ENCODE assay signal across 20 cellular contexts in genomic region chr2:131521961-131522781, GRCh38. TPM values are rescaled to one million over a fixed set of nuclear protein-coding genes. Genes with fewer than 3 reads are reported as not detected.
DNase-seq lines count a peak whose midpoint lies in the region; ATAC-seq and TF ChIP-seq lines count a peak whose summit lies in the region.
"Had no signal": no experiment of that assay in that cellular context is flagged by ENCODE, and none has a peak within 500 bp of the region (broad histone marks: within the 10 kb centered on the region; RNA-seq: fewer than 3 reads in every experiment).

No MANE protein-coding gene starts in this region.

- no peak for TF ChIP-seq POLR2A in spleen (IDR thresholded peaks at IDR 0.05)

- DNase-seq in NCI-H82 (lab: John Stamatoyannopoulos, UW) (peak; percentile 29), NCI-H82 treated with DMSO at 0.1 percent for 48 hours (lab: John Stamatoyannopoulos, UW; ENCODE audit: unreplicated experiment) (no peak), RPMI7951 (ENCODE audit: low read depth) (peak; percentile 13), iPS DF 6.9 (ENCODE audit: low read depth, low spot score) (peak; percentile 18), spleen (peak; percentile 76), NOMO-1 (lab: John Stamatoyannopoulos, UW; ENCODE audit: unreplicated experiment in 2 of 2) (no peak), globus pallidus (ENCODE audit: low spot score) (no peak)
- DNase-seq: activated CD8-positive, alpha-beta T cell treated with anti-CD3 and anti-CD28 coated beads for 36 hours; amniotic stem cell; NCI-H1436; NCI-H446; stimulated activated CD4-positive, alpha-beta T cell treated with anti-CD3 and anti-CD28 coated beads, Interleukin-4, amount 100 ng/mL, for 1 hour had no signal

- H3K4me1 ChIP-seq in iPS DF 6.9 (ENCODE audit: control insufficient read depth, insufficient read depth, low read length) (peaks cover 2% of the 10 kb centered on the region; the same call in 1 of the 2 replicates), spleen (peaks cover 0 to 1% (median under 1%) of the 10 kb centered on the region in 6 donors)

- H3K36me3 ChIP-seq in iPS DF 6.9 (ENCODE audit: control insufficient read depth, insufficient read depth, low read length) (peaks cover 16% of the 10 kb centered on the region), spleen (peaks cover 0 to 45% (median 29%) of the 10 kb centered on the region in 6 donors)

- H3K27me3 ChIP-seq in iPS DF 6.9 (ENCODE audit: control insufficient read depth, insufficient read depth, low read length) (no peaks in the 10 kb centered on the region), spleen (replicated peaks in 1 of 7) (peaks cover 0 to 2% (median 0%) of the 10 kb centered on the region in 7 donors)
- H3K27me3 ChIP-seq: tibial nerve had no signal

- TF ChIP-seq CTCF in spleen (IDR thresholded peaks at IDR 0.05 in 8 of 11, conservative IDR thresholded peaks at IDR 0.05 in 3 of 11) = no peak

- H3K4me3 ChIP-seq in iPS DF 6.9 (ENCODE audit: low read length) = no peak overlapping the region
- H3K4me3 ChIP-seq in spleen = no peak overlapping the region
- H3K4me3 ChIP-seq: tibial nerve had no signal

- WGBS in iPS DF 6.9 (ENCODE audit: insufficient coverage, insufficient read length) = no CpG with 5 or more reads among the region's 20 CpGs
- 86 to 95% (median 90%) methylated on average over 20 of the region's 20 CpGs for WGBS in spleen, 5 donors

- H3K27ac ChIP-seq in iPS DF 6.9 (ENCODE audit: low read length) (no peak overlapping the region), spleen (no peak overlapping the region)
- H3K27ac ChIP-seq: HL-60, neutrophil, tibial nerve, VCaP had no signal

- intact Hi-C loops in spleen (cut with DNase I; ENCODE audit: low total_unique reads) = no loop called here

- no peak for ATAC-seq in HG02981 (IDR thresholded peaks at IDR 0.05; ENCODE audit: unreplicated experiment)
- ATAC-seq: activated CD8-positive, alpha-beta T cell treated with anti-CD3 and anti-CD28 coated beads for 36 hours had no signal

- no peaks in the 10 kb centered on the region for H3K9me3 ChIP-seq in iPS DF 6.9 (ENCODE audit: control insufficient read depth, insufficient read depth, low read length)
- H3K9me3 ChIP-seq in spleen = no peaks in the 10 kb centered on the region
- H3K9me3 ChIP-seq: neutrophil, tibial nerve had no signal

RNA-seq across cellular contexts. Expression of gene CCDC74A, which starts 5.5 kb away (rescaled TPM):
- 33.9 and 41.9 TPM in 2 replicates for total RNA-seq in RPMI7951 (2014; rRNA removed; shearing (Covaris generic))
- 1 to 10 TPM in 4 of 7 donors, under 1 TPM in 3; 0.44 to 3.7 (median 1.0) TPM for total RNA-seq in spleen
- polyA plus RNA-seq in spleen = 1 to 10 TPM in 2 of 3 donors, under 1 TPM in 1; 0.77 to 1.2 (median 1.2) TPM

RNA-seq across cellular contexts. Expression of gene MZT2A, which starts 30.0 kb away (rescaled TPM):
- 86.9 and 137 TPM in 2 replicates for total RNA-seq in RPMI7951 (2014; rRNA removed; shearing (Covaris generic))
- 10 to 100 TPM; 23.7 to 70.6 (median 38.4) TPM for total RNA-seq in spleen
- 100 to 1,000 TPM in 2 of 3 donors, 10 to 100 TPM in 1; 90.0 to 190 (median 108) TPM for polyA plus RNA-seq in spleen

RNA-seq across cellular contexts. Expression of gene TUBA3D, which starts 46.3 kb away (rescaled TPM):
- not detected in 2 replicates for total RNA-seq in RPMI7951 (2014; rRNA removed; shearing (Covaris generic))
- total RNA-seq in spleen = not detected
- under 1 TPM in 2 of 3 donors, not detected in 1; 0.10 to 0.86 TPM for polyA plus RNA-seq in spleen
- total RNA-seq: A673; activated CD8-positive, alpha-beta T cell treated with anti-CD3 and anti-CD28 coated beads for 36 hours; cerebellum; frontal cortex; tibial nerve had no signal

Comparison
In these comparisons a context has a peak if more than half of its experiments do, and no peak if none do; other contexts are left out.
1. DNase-seq: peak in NCI-H82 (single experiment), RPMI7951 (single experiment), iPS DF 6.9 (single experiment) and spleen (single experiment); none in NCI-H82 treated with DMSO at 0.1 percent for 48 hours (single experiment), NOMO-1 (0 of 2) and globus pallidus (single experiment).